In genomic region chr1:101683136-101683535, GRCh38 we compare ENCODE assay signal across 22 cellular contexts.
DNase-seq lines count a peak whose midpoint lies in the region; ATAC-seq and TF ChIP-seq lines count a peak whose summit lies in the region.
"Had no signal": no experiment of that assay in that cellular context is flagged by ENCODE, and none has a peak within 500 bp of the region (broad histone marks: within the 10 kb centered on the region; RNA-seq: fewer than 3 reads in every experiment).

No MANE protein-coding gene starts in this region.

- H3K4me3 ChIP-seq in cardiac muscle cell (no peak overlapping the region), heart right ventricle (no peak overlapping the region), GM23338 (no peak overlapping the region)
- H3K4me3 ChIP-seq: BLaER1, GM12878 had no signal

- no peaks in the 10 kb centered on the region for H3K27me3 Mint-ChIP-seq in GM23338 (ENCODE audit: insufficient read depth, low read depth, poor library complexity)
- H3K27me3 Mint-ChIP-seq in nephron (ENCODE audit: low read depth), result no peaks in the 10 kb centered on the region
- H3K27me3 Mint-ChIP-seq: CD4-positive, alpha-beta memory T cell; CD4-positive, CD25-positive, alpha-beta regulatory T cell; CD8-positive, alpha-beta memory T cell had no signal

- H3K27ac ChIP-seq in cardiac muscle cell (peak overlapping the region; percentile 86), heart right ventricle (no peak overlapping the region), GM23338 (ENCODE audit: low read depth) (no peak overlapping the region)
- H3K27ac ChIP-seq: 22Rv1, BLaER1 had no signal

- no peaks in the 10 kb centered on the region for H3K36me3 Mint-ChIP-seq in GM23338 (ENCODE audit: low read depth)
- no peaks in the 10 kb centered on the region for H3K36me3 Mint-ChIP-seq in nephron (ENCODE audit: low read depth)
- H3K36me3 Mint-ChIP-seq: CD14-positive monocyte; CD4-positive, alpha-beta memory T cell; CD4-positive, CD25-positive, alpha-beta regulatory T cell; CD8-positive, alpha-beta memory T cell had no signal

- H3K9me2 ChIP-seq in GM23338 (ENCODE audit: insufficient read depth), result no peaks in the 10 kb centered on the region

- H3K36me3 ChIP-seq in cardiac muscle cell (no peaks in the 10 kb centered on the region), heart right ventricle (no peaks in the 10 kb centered on the region), GM23338 (ENCODE audit: insufficient read depth) (no peaks in the 10 kb centered on the region)
- H3K36me3 ChIP-seq: BE2C, BLaER1 had no signal

- no peak for TF ChIP-seq CTCF in cardiac muscle cell (IDR thresholded peaks at IDR 0.05; ENCODE audit: low read depth, low read length)
- TF ChIP-seq CTCF in heart right ventricle (IDR thresholded peaks at IDR 0.05), result no peak
- no peak for TF ChIP-seq CTCF in GM23338 (conservative IDR thresholded peaks at IDR 0.05; ENCODE audit: low read depth in 2 of 2)
- TF ChIP-seq CTCF in nephron (IDR thresholded peaks at IDR 0.05; ENCODE audit: unreplicated experiment in 3 of 3), result no peak

- H3K9me3 Mint-ChIP-seq in GM23338, result no peaks in the 10 kb centered on the region
- H3K9me3 Mint-ChIP-seq in nephron, result no peaks in the 10 kb centered on the region
- H3K9me3 Mint-ChIP-seq: CD8-positive, alpha-beta memory T cell had no signal

- 87 to 91% methylated on average over 2 of the region's 2 CpGs for WGBS in heart right ventricle, 2 donors

- peak overlapping the region; percentile 25; the same call in 1 of the 2 replicates for H2AFZ ChIP-seq in GM23338

- no peaks in the 10 kb centered on the region for H3F3A ChIP-seq in GM23338 (replicated peaks; ENCODE audit: low read depth)

- intact Hi-C loops in heart right ventricle (cut with DNase I), result no loop called here

- no peaks in the 10 kb centered on the region for H3K79me2 ChIP-seq in GM23338 (replicated peaks; ENCODE audit: insufficient read depth)

- H3K27ac Mint-ChIP-seq in GM23338, result no peak overlapping the region
- peak overlapping the region; percentile 80 to 97 (median 91) for H3K27ac Mint-ChIP-seq in nephron
- H3K27ac Mint-ChIP-seq: CD14-positive monocyte; CD4-positive, alpha-beta memory T cell; CD4-positive, CD25-positive, alpha-beta regulatory T cell; CD8-positive, alpha-beta memory T cell had no signal

- H3K4me1 Mint-ChIP-seq in GM23338 (no peaks in the 10 kb centered on the region), nephron (peaks cover 35% of the 10 kb centered on the region)
- H3K4me1 Mint-ChIP-seq: CD14-positive monocyte; CD4-positive, alpha-beta memory T cell; CD4-positive, CD25-positive, alpha-beta regulatory T cell; CD8-positive, alpha-beta memory T cell had no signal

- H3K4me1 ChIP-seq in cardiac muscle cell (ENCODE audit: low read depth) (peaks cover 49% of the 10 kb centered on the region), heart right ventricle (peaks cover 0 to 9% (median 0%) of the 10 kb centered on the region in 9 donors), GM23338 (ENCODE audit: insufficient read depth) (0 out of 2 replicates have a peak, but pooled peaks cover 4% of the 10 kb centered on the region)

- no peak for DNase-seq in cardiac muscle cell (ENCODE audit: low read depth in 1 of 2, low spot score in 1 of 2)
- DNase-seq in heart right ventricle, result no peak
- no peak for DNase-seq in GM23338 (ENCODE audit: low spot score)
- peak; percentile 54 for DNase-seq in cerebellum (ENCODE audit: low spot score)
- no peak for DNase-seq in SW480 (ENCODE audit: low spot score)
- DNase-seq in stimulated activated CD4-positive, alpha-beta T cell treated with anti-CD3 and anti-CD28 coated beads, Interleukin-2, amount 100 ng/mL, for 48 hours, result no peak
- DNase-seq: ACHN; CD4-positive, alpha-beta memory T cell; CD4-positive, CD25-positive, alpha-beta regulatory T cell; CD8-positive, alpha-beta memory T cell; COR-L47; DMS 273 treated with DMSO at 0.1 percent for 48 hours; DMS153; DMS79; GDM1 had no signal

- H4K20me1 ChIP-seq in GM23338 (replicated peaks; ENCODE audit: insufficient read depth), result no peaks in the 10 kb centered on the region
- H4K20me1 ChIP-seq: BLaER1 had no signal

- H3K4me2 ChIP-seq in GM23338, result no peak overlapping the region
- H3K4me2 ChIP-seq: BLaER1 had no signal

- H3K9me3 ChIP-seq in cardiac muscle cell (ENCODE audit: low read depth) (no peaks in the 10 kb centered on the region), heart right ventricle (no peaks in the 10 kb centered on the region)
- H3K9me3 ChIP-seq: BE2C, BLaER1 had no signal

- no peaks in the 10 kb centered on the region for H3K27me3 ChIP-seq in cardiac muscle cell
- H3K27me3 ChIP-seq in heart right ventricle, result no peaks in the 10 kb centered on the region
- H3K27me3 ChIP-seq in GM23338 (ENCODE audit: insufficient read depth), result no peaks in the 10 kb centered on the region
- H3K27me3 ChIP-seq: BE2C, BLaER1 had no signal

- no peak for ATAC-seq in heart right ventricle
- ATAC-seq in GM23338, result no peak
- ATAC-seq in GM21528 (IDR thresholded peaks at IDR 0.05; ENCODE audit: low FRiP score, unreplicated experiment), result no peak
- ATAC-seq: GM12878 had no signal

- H3K4me3 Mint-ChIP-seq in GM23338 (no peak overlapping the region), nephron (no peak overlapping the region)
- H3K4me3 Mint-ChIP-seq: CD14-positive monocyte; CD4-positive, alpha-beta memory T cell; CD4-positive, CD25-positive, alpha-beta regulatory T cell; CD8-positive, alpha-beta memory T cell had no signal

TF ChIP-seq in GM23338, 12 proteins besides CTCF, POLR2A, EP300 and RAD21 (continues in another document):
- no peak for TF ChIP-seq POLR2AphosphoS5 (IDR thresholded peaks at IDR 0.05; ENCODE audit: low read depth)
- TF ChIP-seq JUNB (IDR thresholded peaks at IDR 0.05; ENCODE audit: unreplicated experiment), result no peak
- TF ChIP-seq ZNF462 (CRISPR knock-in tag; IDR thresholded peaks at IDR 0.05), result no peak
